ENCODE assay signal across 25 cellular contexts in genomic region chr5:89236900-89237299, GRCh38.
"Had no signal": no experiment of that assay in that cellular context is flagged by ENCODE, and none has a peak within 500 bp of the region (broad histone marks: within the 10 kb centered on the region; RNA-seq: fewer than 3 reads in every experiment).

No MANE protein-coding gene starts in this region.

- H3K4me1 ChIP-seq: body of pancreas, foreskin keratinocyte, left ventricle myocardium inferior had no signal

- ATAC-seq: activated CD4-positive, alpha-beta T cell treated with anti-CD3 and anti-CD28 coated beads for 36 hours; body of pancreas; foreskin keratinocyte; natural killer cell had no signal

- H3K4me3 Mint-ChIP-seq: activated B cell treated with CpG ODN at 0.5 μM for 24 hours; activated CD4-positive, alpha-beta T cell treated with anti-CD3 and anti-CD28 coated beads for 36 hours; activated naive CD8-positive, alpha-beta T cell treated with anti-CD3 and anti-CD28 coated beads, Interleukin-2, amount 10 ng/mL, durations not matched to agents 7 days and 5 days; endodermal cell; natural killer cell; T-helper 1 cell treated with Interleukin-12 subunit alpha and Interleukin-12 subunit beta and Interleukin-4 antibody, amounts not matched to agents 30 μg/mL and 1 μg/mL, for 36 hours; type B pancreatic cell had no signal

- H3K27me3 Mint-ChIP-seq: activated B cell treated with CpG ODN at 0.5 μM for 24 hours; activated naive CD8-positive, alpha-beta T cell treated with anti-CD3 and anti-CD28 coated beads, Interleukin-2, amount 10 ng/mL, durations not matched to agents 7 days and 5 days; type B pancreatic cell had no signal

- H3K4me1 Mint-ChIP-seq: activated naive CD8-positive, alpha-beta T cell treated with anti-CD3 and anti-CD28 coated beads, Interleukin-2, amount 10 ng/mL, durations not matched to agents 7 days and 5 days; endodermal cell; natural killer cell had no signal

- H3K27ac Mint-ChIP-seq: activated B cell treated with CpG ODN at 0.5 μM for 24 hours; activated CD4-positive, alpha-beta T cell treated with anti-CD3 and anti-CD28 coated beads for 36 hours; activated naive CD8-positive, alpha-beta T cell treated with anti-CD3 and anti-CD28 coated beads, Interleukin-2, amount 10 ng/mL, durations not matched to agents 7 days and 5 days; endodermal cell; natural killer cell; T-helper 1 cell treated with Interleukin-12 subunit alpha and Interleukin-12 subunit beta and Interleukin-4 antibody, amounts not matched to agents 30 μg/mL and 1 μg/mL, for 36 hours; type B pancreatic cell had no signal

- H3K27ac ChIP-seq: body of pancreas, cardiac muscle cell, epithelial cell of prostate, foreskin keratinocyte, left ventricle myocardium inferior, thoracic aorta had no signal

- H3K36me3 ChIP-seq: cardiac muscle cell, left ventricle myocardium inferior, thoracic aorta had no signal

- H3K4me3 ChIP-seq: body of pancreas, cardiac muscle cell, left ventricle myocardium inferior, thoracic aorta had no signal

- DNase-seq: activated B cell treated with CpG ODN at 0.5 μM for 24 hours; activated CD4-positive, alpha-beta T cell treated with anti-CD3 and anti-CD28 coated beads for 36 hours; activated CD4-positive, alpha-beta T cell treated with anti-CD3 and anti-CD28 coated beads, Interleukin-2, amount 50 U/mL, for 48 hours; activated naive CD4-positive, alpha-beta T cell treated with Interleukin-2 at 50 U/mL for 16 hours; activated naive CD8-positive, alpha-beta T cell treated with anti-CD3 and anti-CD28 coated beads, Interleukin-2, amount 10 ng/mL, durations not matched to agents 7 days and 5 days; activated T-cell treated with anti-CD3 and anti-CD28 coated beads, Interleukin-2, amount 50 U/mL, for 48 hours; amygdala; body of pancreas; cortex of kidney; endodermal cell; foreskin keratinocyte; kidney; left ventricle myocardium inferior; mammary epithelial cell; midbrain; natural killer cell; retina; stimulated activated CD4-positive, alpha-beta T cell treated with anti-CD3 and anti-CD28 coated beads, Interleukin-4, amount 100 ng/mL, for 24 hours; stimulated activated naive CD4-positive, alpha-beta T cell treated with Interleukin-2 at 50 U/mL for 16 hours; T1000 had no signal

- H3K9me3 Mint-ChIP-seq: activated B cell treated with CpG ODN at 0.5 μM for 24 hours; activated naive CD8-positive, alpha-beta T cell treated with anti-CD3 and anti-CD28 coated beads, Interleukin-2, amount 10 ng/mL, durations not matched to agents 7 days and 5 days; endodermal cell; natural killer cell; T-helper 1 cell treated with Interleukin-12 subunit alpha and Interleukin-12 subunit beta and Interleukin-4 antibody, amounts not matched to agents 30 μg/mL and 1 μg/mL, for 36 hours; type B pancreatic cell had no signal

- H3K27me3 ChIP-seq: body of pancreas, cardiac muscle cell, foreskin keratinocyte had no signal

- H3K36me3 Mint-ChIP-seq: activated naive CD8-positive, alpha-beta T cell treated with anti-CD3 and anti-CD28 coated beads, Interleukin-2, amount 10 ng/mL, durations not matched to agents 7 days and 5 days; natural killer cell; type B pancreatic cell had no signal

- FAIRE-seq: kidney had no signal

- H3K9me3 ChIP-seq: body of pancreas, left ventricle myocardium inferior, thoracic aorta had no signal
